In genomic region chr1:8356256-8357209, GRCh38 we compare ENCODE assay signal across 20 cellular contexts. TPM values are rescaled to one million over a fixed set of nuclear protein-coding genes. Genes with fewer than 3 reads are reported as not detected.
DNase-seq lines count a peak whose midpoint lies in the region; ATAC-seq and TF ChIP-seq lines count a peak whose summit lies in the region.
"Had no signal": no experiment of that assay in that cellular context is flagged by ENCODE, and none has a peak within 500 bp of the region (broad histone marks: within the 10 kb centered on the region; RNA-seq: fewer than 3 reads in every experiment).

No MANE protein-coding gene starts in this region.

- no peaks in the 10 kb centered on the region for H3K27me3 ChIP-seq in ascending aorta
- H3K27me3 ChIP-seq in right atrium auricular region = no peaks in the 10 kb centered on the region
- H3K27me3 ChIP-seq: upper lobe of right lung had no signal

- H3K36me3 ChIP-seq in ascending aorta = peaks cover 71 to 84% of the 10 kb centered on the region in 2 donors
- H3K36me3 ChIP-seq in right atrium auricular region = peaks cover 81% of the 10 kb centered on the region

- H3K4me1 ChIP-seq in ascending aorta (peaks cover 0 to 20% of the 10 kb centered on the region in 2 donors), right atrium auricular region (peaks cover 2 to 61% of the 10 kb centered on the region in 2 donors)

- H3K27ac ChIP-seq in ascending aorta (peak overlapping the region; percentile 6 to 50), right atrium auricular region (peak overlapping the region; percentile 56 to 69)
- H3K27ac ChIP-seq: upper lobe of right lung had no signal

- intact Hi-C loops in activated CD8-positive, alpha-beta T cell treated with anti-CD3 and anti-CD28 coated beads for 36 hours (cut with micrococcal nuclease) = no loop called here
- intact Hi-C loops in ascending aorta (cut with DNase I) = no loop called here

- no peak for TF ChIP-seq CTCF in activated CD8-positive, alpha-beta T cell treated with anti-CD3 and anti-CD28 coated beads for 36 hours (IDR thresholded peaks at IDR 0.05)
- TF ChIP-seq CTCF in ascending aorta (IDR thresholded peaks at IDR 0.05) (no peak), right atrium auricular region (IDR thresholded peaks at IDR 0.05) (no peak)

- H3K4me1 Mint-ChIP-seq in activated CD8-positive, alpha-beta T cell treated with anti-CD3 and anti-CD28 coated beads for 36 hours (ENCODE audit: low read depth) = no peaks in the 10 kb centered on the region
- no peaks in the 10 kb centered on the region for H3K4me1 Mint-ChIP-seq in activated CD8-positive, alpha-beta T cell treated with anti-CD3 and anti-CD28 coated beads, Interleukin-2, amount 10 ng/mL, durations not matched to agents 7 days and 5 days (ENCODE audit: low read depth)
- peaks cover 6% of the 10 kb centered on the region for H3K4me1 Mint-ChIP-seq in stimulated activated effector memory CD8-positive, alpha-beta T cell treated with anti-CD3 and anti-CD28 coated beads, Interleukin-12 subunit alpha, Interleukin-12 subunit beta, amount 100 ng/mL, for 72 hours

- peak overlapping the region; percentile 30 for H3K27ac Mint-ChIP-seq in activated CD8-positive, alpha-beta T cell treated with anti-CD3 and anti-CD28 coated beads for 36 hours
- H3K27ac Mint-ChIP-seq in activated CD8-positive, alpha-beta T cell treated with anti-CD3 and anti-CD28 coated beads, Interleukin-2, amount 10 ng/mL, durations not matched to agents 7 days and 5 days = no peak overlapping the region
- peak overlapping the region; percentile 72 for H3K27ac Mint-ChIP-seq in stimulated activated effector memory CD8-positive, alpha-beta T cell treated with anti-CD3 and anti-CD28 coated beads, Interleukin-12 subunit alpha, Interleukin-12 subunit beta, amount 100 ng/mL, for 72 hours
- H3K27ac Mint-ChIP-seq: activated T-cell treated with anti-CD3 and anti-CD28 coated beads, Interleukin-2, amount 50 U/mL, for 72 hours had no signal

- peaks cover 9% of the 10 kb centered on the region for H3K36me3 Mint-ChIP-seq in activated CD8-positive, alpha-beta T cell treated with anti-CD3 and anti-CD28 coated beads for 36 hours (ENCODE audit: low read depth)
- peaks cover 11% of the 10 kb centered on the region for H3K36me3 Mint-ChIP-seq in activated CD8-positive, alpha-beta T cell treated with anti-CD3 and anti-CD28 coated beads, Interleukin-2, amount 10 ng/mL, durations not matched to agents 7 days and 5 days (ENCODE audit: low read depth)
- peaks cover 74% of the 10 kb centered on the region for H3K36me3 Mint-ChIP-seq in stimulated activated effector memory CD8-positive, alpha-beta T cell treated with anti-CD3 and anti-CD28 coated beads, Interleukin-12 subunit alpha, Interleukin-12 subunit beta, amount 100 ng/mL, for 72 hours

- H3K27me3 Mint-ChIP-seq in activated CD8-positive, alpha-beta T cell treated with anti-CD3 and anti-CD28 coated beads for 36 hours = no peaks in the 10 kb centered on the region
- no peaks in the 10 kb centered on the region for H3K27me3 Mint-ChIP-seq in activated CD8-positive, alpha-beta T cell treated with anti-CD3 and anti-CD28 coated beads, Interleukin-2, amount 10 ng/mL, durations not matched to agents 7 days and 5 days (ENCODE audit: low read depth)

- POLR2A ChIA-PET in activated CD8-positive, alpha-beta T cell treated with anti-CD3 and anti-CD28 coated beads for 36 hours (lab: Charles Lee) = no interaction called here
- POLR2A ChIA-PET in activated CD8-positive, alpha-beta T cell treated with anti-CD3 and anti-CD28 coated beads, Interleukin-2, amount 10 ng/mL, durations not matched to agents 7 days and 5 days (lab: Charles Lee) = no interaction called here

- H3K9me3 ChIP-seq in ascending aorta = no peaks in the 10 kb centered on the region
- H3K9me3 ChIP-seq in right atrium auricular region = no peaks in the 10 kb centered on the region
- H3K9me3 ChIP-seq: upper lobe of right lung had no signal

- DNase-seq in activated CD8-positive, alpha-beta T cell treated with anti-CD3 and anti-CD28 coated beads for 36 hours = no peak
- DNase-seq in activated CD8-positive, alpha-beta T cell treated with anti-CD3 and anti-CD28 coated beads, Interleukin-2, amount 10 ng/mL, durations not matched to agents 7 days and 5 days = no peak
- DNase-seq in ascending aorta (ENCODE audit: low spot score in 2 of 2) (no peak), right atrium auricular region (ENCODE audit: low spot score) (no peak), OCI-M1 (lab: John Stamatoyannopoulos, UW) (no peak)
- no peak for DNase-seq in stimulated activated effector memory CD8-positive, alpha-beta T cell treated with anti-CD3 and anti-CD28 coated beads, Interleukin-12 subunit alpha, Interleukin-12 subunit beta, amount 100 ng/mL, for 72 hours (ENCODE audit: low spot score in 2 of 2)
- DNase-seq in activated CD8-positive, alpha-beta memory T cell treated with anti-CD3 and anti-CD28 coated beads for 24 hours = no peak
- DNase-seq: activated T-cell treated with anti-CD3 and anti-CD28 coated beads, Interleukin-2, amount 50 U/mL, for 72 hours; C1 segment of cervical spinal cord; cortex of kidney; DMS79; HCEC 1CT; head of caudate nucleus; NCI-H1930; occipital lobe; SIG-M5; small intestine; T1000; upper lobe of right lung had no signal

- CTCF ChIA-PET in activated CD8-positive, alpha-beta T cell treated with anti-CD3 and anti-CD28 coated beads for 36 hours (lab: Charles Lee) = no interaction called here
- CTCF ChIA-PET in activated CD8-positive, alpha-beta T cell treated with anti-CD3 and anti-CD28 coated beads, Interleukin-2, amount 10 ng/mL, durations not matched to agents 7 days and 5 days (lab: Charles Lee) = no interaction called here

- no peak overlapping the region for H3K4me3 Mint-ChIP-seq in activated CD8-positive, alpha-beta T cell treated with anti-CD3 and anti-CD28 coated beads for 36 hours
- no peak overlapping the region for H3K4me3 Mint-ChIP-seq in activated CD8-positive, alpha-beta T cell treated with anti-CD3 and anti-CD28 coated beads, Interleukin-2, amount 10 ng/mL, durations not matched to agents 7 days and 5 days
- no peak overlapping the region for H3K4me3 Mint-ChIP-seq in stimulated activated effector memory CD8-positive, alpha-beta T cell treated with anti-CD3 and anti-CD28 coated beads, Interleukin-12 subunit alpha, Interleukin-12 subunit beta, amount 100 ng/mL, for 72 hours
- H3K4me3 Mint-ChIP-seq: activated T-cell treated with anti-CD3 and anti-CD28 coated beads, Interleukin-2, amount 50 U/mL, for 72 hours had no signal

- no peaks in the 10 kb centered on the region for H3K9me3 Mint-ChIP-seq in activated CD8-positive, alpha-beta T cell treated with anti-CD3 and anti-CD28 coated beads for 36 hours
- H3K9me3 Mint-ChIP-seq in activated CD8-positive, alpha-beta T cell treated with anti-CD3 and anti-CD28 coated beads, Interleukin-2, amount 10 ng/mL, durations not matched to agents 7 days and 5 days (ENCODE audit: insufficient read depth) = no peaks in the 10 kb centered on the region
- no peaks in the 10 kb centered on the region for H3K9me3 Mint-ChIP-seq in stimulated activated effector memory CD8-positive, alpha-beta T cell treated with anti-CD3 and anti-CD28 coated beads, Interleukin-12 subunit alpha, Interleukin-12 subunit beta, amount 100 ng/mL, for 72 hours
- H3K9me3 Mint-ChIP-seq: activated T-cell treated with anti-CD3 and anti-CD28 coated beads, Interleukin-2, amount 50 U/mL, for 72 hours had no signal

- no peak for ATAC-seq in activated CD8-positive, alpha-beta T cell treated with anti-CD3 and anti-CD28 coated beads for 36 hours
- no peak for ATAC-seq in activated CD8-positive, alpha-beta T cell treated with anti-CD3 and anti-CD28 coated beads, Interleukin-2, amount 10 ng/mL, durations not matched to agents 7 days and 5 days
- no peak for ATAC-seq in stimulated activated effector memory CD8-positive, alpha-beta T cell treated with anti-CD3 and anti-CD28 coated beads, Interleukin-12 subunit alpha, Interleukin-12 subunit beta, amount 100 ng/mL, for 72 hours
- no peak for ATAC-seq in HG03442 (IDR thresholded peaks at IDR 0.05; ENCODE audit: unreplicated experiment)
- ATAC-seq: activated T-cell treated with anti-CD3 and anti-CD28 coated beads, Interleukin-2, amount 50 U/mL, for 72 hours; upper lobe of right lung had no signal

- no peak overlapping the region for H3K4me3 ChIP-seq in ascending aorta
- no peak overlapping the region for H3K4me3 ChIP-seq in right atrium auricular region
- H3K4me3 ChIP-seq: upper lobe of right lung had no signal

RNA-seq across cellular contexts. Expression of gene SLC45A1, which starts 38.6 kb away (rescaled TPM):
- total RNA-seq in activated CD8-positive, alpha-beta T cell treated with anti-CD3 and anti-CD28 coated beads for 36 hours = under 1 TPM; 0.16 to 0.56 TPM
- under 1 TPM in 1 of 2 experiments, not detected in 1; 0.13 TPM for total RNA-seq in activated CD8-positive, alpha-beta T cell treated with anti-CD3 and anti-CD28 coated beads, Interleukin-2, amount 10 ng/mL, durations not matched to agents 7 days and 5 days
- total RNA-seq in ascending aorta (3.2 TPM), right atrium auricular region (1 to 10 TPM; 1.0 to 3.0 TPM)
